In genomic region chr4:2849267-2850140, GRCh38 we compare ENCODE assay signal across 1 cellular context.
TF ChIP-seq lines count a peak whose summit lies in the region.

No MANE protein-coding gene starts in this region.

TF ChIP-seq in GM12878, 131 proteins besides CTCF, POLR2A, EP300 and RAD21 (continued from another document):
- TF ChIP-seq ESRRA (IDR thresholded peaks at IDR 0.05; ENCODE audit: low read length) = no peak
